ENCODE assay signal across 1 cellular context in the genomic region with DNA sequence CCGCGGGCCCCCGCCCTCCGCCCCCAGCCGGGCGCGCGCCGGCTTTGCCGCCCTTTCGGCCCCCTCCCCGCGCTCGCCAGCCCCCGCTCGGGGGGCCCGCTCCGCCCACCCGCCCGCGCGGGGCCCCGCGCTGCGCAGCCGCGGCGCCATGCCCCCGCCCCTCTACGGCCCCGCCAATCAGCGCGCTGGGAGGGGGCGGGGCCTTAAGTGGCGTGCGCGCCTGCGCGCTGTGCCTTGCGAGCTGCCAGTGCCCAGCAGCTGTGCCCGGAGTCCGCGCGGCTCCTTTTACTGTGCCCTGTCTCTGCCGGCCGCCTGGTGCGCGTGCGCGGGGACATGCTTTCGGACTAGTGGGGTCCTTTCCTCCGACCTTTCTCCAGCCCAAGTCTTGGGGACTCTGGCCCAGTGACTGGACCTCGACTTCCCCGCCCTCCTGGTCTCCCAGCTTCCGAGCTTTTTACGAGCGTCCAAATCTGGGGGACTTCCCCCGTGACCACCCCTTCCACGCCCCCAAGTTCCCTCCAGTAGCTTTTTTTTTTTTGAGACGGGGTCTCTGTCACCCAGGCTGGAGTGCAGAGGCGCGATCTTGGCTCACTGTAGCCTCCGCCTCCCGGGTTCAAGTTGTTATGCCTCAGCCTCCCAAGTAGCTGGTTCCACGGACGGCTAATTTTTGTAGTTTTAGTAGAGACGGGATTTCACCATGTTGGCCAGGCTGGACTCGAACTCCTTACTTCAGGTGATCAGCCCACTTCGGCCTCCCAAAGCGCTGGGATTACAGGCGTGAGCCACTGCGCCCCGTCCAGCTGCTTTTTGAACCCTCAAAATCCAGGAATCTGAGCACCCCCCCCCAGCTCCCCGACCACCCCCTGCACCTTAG.
TF ChIP-seq lines count a peak whose summit lies in the region.

TSS of gene MBD3 (minus strand) at position 111 of the 874 bp plus-strand sequence. CDS start 234 bp downstream, outside the sequence.

TF ChIP-seq in GM12878, 131 proteins besides CTCF, POLR2A, EP300 and RAD21 (continued from another document):
- TF ChIP-seq BHLHE40 (IDR thresholded peaks at IDR 0.05; ENCODE audit: borderline replicate concordance in 1 of 2, low read depth in 2 of 2, low read length in 1 of 2) (peak; percentile 42 to 78; a peak in 3 of 4 replicates), SP1 (IDR thresholded peaks at IDR 0.05; ENCODE audit: low read depth, low read length) (peak; percentile 75), PKNOX1 (IDR thresholded peaks at IDR 0.05) (peak; percentile 81), MYC (IDR thresholded peaks at IDR 0.05; ENCODE audit: insufficient read depth, insufficient read length, insufficient replicate concordance, low read length, severe bottlenecking) (no peak), SIN3A (IDR thresholded peaks at IDR 0.05; ENCODE audit: low read depth, low read length) (peak; percentile 80; the same call in 1 of the 2 replicates), FOXM1 (IDR thresholded peaks at IDR 0.05; ENCODE audit: low read depth, low read length) (no peak), MXI1 (IDR thresholded peaks at IDR 0.05; ENCODE audit: low read depth, low read length) (0 out of 2 replicates have a peak, but pooled peaks have one; percentile 31), MLLT1 (IDR thresholded peaks at IDR 0.05) (0 out of 2 replicates have a peak, but pooled peaks have one; percentile 29), ZBTB33 (IDR thresholded peaks at IDR 0.05) (no peak), CBX3 (IDR thresholded peaks at IDR 0.05; ENCODE audit: borderline replicate concordance, low read depth) (no peak), NBN (IDR thresholded peaks at IDR 0.05) (peak; percentile 21; the same call in 1 of the 2 replicates), IKZF1 (conservative IDR thresholded peaks at IDR 0.05) (no peak), ZBTB11 (CRISPR knock-in tag; IDR thresholded peaks at IDR 0.05) (no peak), CHD2 (IDR thresholded peaks at IDR 0.05; ENCODE audit: borderline replicate concordance, low read depth, low read length) (no peak), ZNF622 (IDR thresholded peaks at IDR 0.05) (no peak), YY1 (IDR thresholded peaks at IDR 0.05; ENCODE audit: low read depth, low read length) (0 out of 2 replicates have a peak, but pooled peaks have one; percentile 23), PML (IDR thresholded peaks at IDR 0.05; ENCODE audit: low read length) (0 out of 2 replicates have a peak, but pooled peaks have one; percentile 1), IRF3 (IDR thresholded peaks at IDR 0.05) (0 out of 2 replicates have a peak, but pooled peaks have one; percentile 31), EGR1 (IDR thresholded peaks at IDR 0.05; ENCODE audit: borderline replicate concordance in 1 of 2, low read depth in 2 of 2, low read length in 2 of 2) (peak in 1 of 2 experiments; percentile 94; a peak in 2 of 3 replicates), NRF1 (conservative IDR thresholded peaks at IDR 0.05; ENCODE audit: low read depth, low read length) (peak; percentile 68), BRCA1 (IDR thresholded peaks at IDR 0.05; ENCODE audit: low read depth, low read length) (no peak)
- TF ChIP-seq, protein P1, sequence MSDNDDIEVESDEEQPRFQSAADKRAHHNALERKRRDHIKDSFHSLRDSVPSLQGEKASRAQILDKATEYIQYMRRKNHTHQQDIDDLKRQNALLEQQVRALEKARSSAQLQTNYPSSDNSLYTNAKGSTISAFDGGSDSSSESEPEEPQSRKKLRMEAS (IDR thresholded peaks at IDR 0.05; ENCODE audit: low read depth, low read length) = no peak
- TF ChIP-seq, protein P2, sequence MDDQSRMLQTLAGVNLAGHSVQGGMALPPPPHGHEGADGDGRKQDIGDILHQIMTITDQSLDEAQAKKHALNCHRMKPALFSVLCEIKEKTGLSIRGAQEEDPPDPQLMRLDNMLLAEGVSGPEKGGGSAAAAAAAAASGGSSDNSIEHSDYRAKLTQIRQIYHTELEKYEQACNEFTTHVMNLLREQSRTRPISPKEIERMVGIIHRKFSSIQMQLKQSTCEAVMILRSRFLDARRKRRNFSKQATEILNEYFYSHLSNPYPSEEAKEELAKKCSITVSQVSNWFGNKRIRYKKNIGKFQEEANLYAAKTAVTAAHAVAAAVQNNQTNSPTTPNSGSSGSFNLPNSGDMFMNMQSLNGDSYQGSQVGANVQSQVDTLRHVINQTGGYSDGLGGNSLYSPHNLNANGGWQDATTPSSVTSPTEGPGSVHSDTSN (IDR thresholded peaks at IDR 0.05; ENCODE audit: insufficient replicate concordance, low read depth, low read length) = peak; percentile 75
- TF ChIP-seq, protein P3, sequence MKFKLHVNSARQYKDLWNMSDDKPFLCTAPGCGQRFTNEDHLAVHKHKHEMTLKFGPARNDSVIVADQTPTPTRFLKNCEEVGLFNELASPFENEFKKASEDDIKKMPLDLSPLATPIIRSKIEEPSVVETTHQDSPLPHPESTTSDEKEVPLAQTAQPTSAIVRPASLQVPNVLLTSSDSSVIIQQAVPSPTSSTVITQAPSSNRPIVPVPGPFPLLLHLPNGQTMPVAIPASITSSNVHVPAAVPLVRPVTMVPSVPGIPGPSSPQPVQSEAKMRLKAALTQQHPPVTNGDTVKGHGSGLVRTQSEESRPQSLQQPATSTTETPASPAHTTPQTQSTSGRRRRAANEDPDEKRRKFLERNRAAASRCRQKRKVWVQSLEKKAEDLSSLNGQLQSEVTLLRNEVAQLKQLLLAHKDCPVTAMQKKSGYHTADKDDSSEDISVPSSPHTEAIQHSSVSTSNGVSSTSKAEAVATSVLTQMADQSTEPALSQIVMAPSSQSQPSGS (IDR thresholded peaks at IDR 0.05; ENCODE audit: low read length) = no peak
- TF ChIP-seq, protein P4, sequence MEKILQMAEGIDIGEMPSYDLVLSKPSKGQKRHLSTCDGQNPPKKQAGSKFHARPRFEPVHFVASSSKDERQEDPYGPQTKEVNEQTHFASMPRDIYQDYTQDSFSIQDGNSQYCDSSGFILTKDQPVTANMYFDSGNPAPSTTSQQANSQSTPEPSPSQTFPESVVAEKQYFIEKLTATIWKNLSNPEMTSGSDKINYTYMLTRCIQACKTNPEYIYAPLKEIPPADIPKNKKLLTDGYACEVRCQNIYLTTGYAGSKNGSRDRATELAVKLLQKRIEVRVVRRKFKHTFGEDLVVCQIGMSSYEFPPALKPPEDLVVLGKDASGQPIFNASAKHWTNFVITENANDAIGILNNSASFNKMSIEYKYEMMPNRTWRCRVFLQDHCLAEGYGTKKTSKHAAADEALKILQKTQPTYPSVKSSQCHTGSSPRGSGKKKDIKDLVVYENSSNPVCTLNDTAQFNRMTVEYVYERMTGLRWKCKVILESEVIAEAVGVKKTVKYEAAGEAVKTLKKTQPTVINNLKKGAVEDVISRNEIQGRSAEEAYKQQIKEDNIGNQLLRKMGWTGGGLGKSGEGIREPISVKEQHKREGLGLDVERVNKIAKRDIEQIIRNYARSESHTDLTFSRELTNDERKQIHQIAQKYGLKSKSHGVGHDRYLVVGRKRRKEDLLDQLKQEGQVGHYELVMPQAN (conservative IDR thresholded peaks at IDR 0.05) = peak; percentile 48; the same call in 1 of the 2 replicates
